8 cellular contexts compared by ENCODE assay signal in genomic region chr5:143355710-143356109, GRCh38. TPM values are rescaled to one million over a fixed set of nuclear protein-coding genes. Genes with fewer than 3 reads are reported as not detected.
DNase-seq lines count a peak whose midpoint lies in the region; ATAC-seq and TF ChIP-seq lines count a peak whose summit lies in the region.

No MANE protein-coding gene starts in this region.

- H3K36me3 Mint-ChIP-seq in activated CD8-positive, alpha-beta T cell treated with anti-CD3 and anti-CD28 coated beads for 36 hours (ENCODE audit: low read depth): peaks cover 5% of the 10 kb centered on the region
- H3K36me3 Mint-ChIP-seq in activated CD8-positive, alpha-beta T cell treated with anti-CD3 and anti-CD28 coated beads, Interleukin-2, amount 10 ng/mL, durations not matched to agents 7 days and 5 days (ENCODE audit: low read depth): peaks cover 5% of the 10 kb centered on the region

- DNase-seq in activated CD8-positive, alpha-beta T cell treated with anti-CD3 and anti-CD28 coated beads for 36 hours: peak; percentile 58
- DNase-seq in activated CD8-positive, alpha-beta T cell treated with anti-CD3 and anti-CD28 coated beads, Interleukin-2, amount 10 ng/mL, durations not matched to agents 7 days and 5 days: no peak
- DNase-seq in NCI-H345 (lab: John Stamatoyannopoulos, UW) (peak; percentile 88), sigmoid colon (peak; percentile 82), NCI-H187 treated with DMSO at 0.1 percent for 48 hours (lab: John Stamatoyannopoulos, UW) (no peak)
- DNase-seq in activated T-helper 1 cell treated with anti-CD3 and anti-CD28 coated beads, Interleukin-2, amount 50 U/mL, for 16 hours (ENCODE audit: low read depth in 1 of 2, low spot score in 1 of 2): peak; percentile 26

- intact Hi-C loops in activated CD8-positive, alpha-beta T cell treated with anti-CD3 and anti-CD28 coated beads for 36 hours (cut with micrococcal nuclease): no loop called here
- intact Hi-C loops in sigmoid colon (cut with DNase I): no loop called here

- no peak overlapping the region for H3K4me3 ChIP-seq in gastroesophageal sphincter
- H3K4me3 ChIP-seq in sigmoid colon: no peak overlapping the region

- CTCF ChIA-PET in activated CD8-positive, alpha-beta T cell treated with anti-CD3 and anti-CD28 coated beads for 36 hours (lab: Charles Lee): interaction anchor here (0.6 kb wide), 1 partner anchor 223 kb away, joined by 3 read pairs; no protein-coding TSS in a partner anchor
- CTCF ChIA-PET in activated CD8-positive, alpha-beta T cell treated with anti-CD3 and anti-CD28 coated beads, Interleukin-2, amount 10 ng/mL, durations not matched to agents 7 days and 5 days (lab: Charles Lee): interaction anchor here (0.6 to 2.7 kb wide), 2 partner anchors 53 to 353 kb away, joined by 3 to 8 read pairs; no protein-coding TSS in a partner anchor

- no peak for TF ChIP-seq POLR2A in gastroesophageal sphincter (IDR thresholded peaks at IDR 0.05)
- TF ChIP-seq POLR2A in sigmoid colon (IDR thresholded peaks at IDR 0.05): no peak

- H3K9me3 ChIP-seq in gastroesophageal sphincter (no peaks in the 10 kb centered on the region), sigmoid colon (no peaks in the 10 kb centered on the region)

- no peak overlapping the region for H3K27ac Mint-ChIP-seq in activated CD8-positive, alpha-beta T cell treated with anti-CD3 and anti-CD28 coated beads for 36 hours
- no peak overlapping the region for H3K27ac Mint-ChIP-seq in activated CD8-positive, alpha-beta T cell treated with anti-CD3 and anti-CD28 coated beads, Interleukin-2, amount 10 ng/mL, durations not matched to agents 7 days and 5 days

- H3K4me1 Mint-ChIP-seq in activated CD8-positive, alpha-beta T cell treated with anti-CD3 and anti-CD28 coated beads for 36 hours (ENCODE audit: low read depth): peaks cover 67% of the 10 kb centered on the region
- peaks cover 54% of the 10 kb centered on the region for H3K4me1 Mint-ChIP-seq in activated CD8-positive, alpha-beta T cell treated with anti-CD3 and anti-CD28 coated beads, Interleukin-2, amount 10 ng/mL, durations not matched to agents 7 days and 5 days (ENCODE audit: low read depth)

- ATAC-seq in activated CD8-positive, alpha-beta T cell treated with anti-CD3 and anti-CD28 coated beads for 36 hours: no peak
- no peak for ATAC-seq in activated CD8-positive, alpha-beta T cell treated with anti-CD3 and anti-CD28 coated beads, Interleukin-2, amount 10 ng/mL, durations not matched to agents 7 days and 5 days
- peak; percentile 46 for ATAC-seq in gastroesophageal sphincter
- no peak for ATAC-seq in GM19328 (IDR thresholded peaks at IDR 0.05; ENCODE audit: unreplicated experiment)

- POLR2A ChIA-PET in activated CD8-positive, alpha-beta T cell treated with anti-CD3 and anti-CD28 coated beads for 36 hours (lab: Charles Lee): no interaction called here
- POLR2A ChIA-PET in activated CD8-positive, alpha-beta T cell treated with anti-CD3 and anti-CD28 coated beads, Interleukin-2, amount 10 ng/mL, durations not matched to agents 7 days and 5 days (lab: Charles Lee): no interaction called here

- H3K4me3 Mint-ChIP-seq in activated CD8-positive, alpha-beta T cell treated with anti-CD3 and anti-CD28 coated beads for 36 hours: no peak overlapping the region
- no peak overlapping the region for H3K4me3 Mint-ChIP-seq in activated CD8-positive, alpha-beta T cell treated with anti-CD3 and anti-CD28 coated beads, Interleukin-2, amount 10 ng/mL, durations not matched to agents 7 days and 5 days

- no peaks in the 10 kb centered on the region for H3K36me3 ChIP-seq in gastroesophageal sphincter
- H3K36me3 ChIP-seq in sigmoid colon: no peaks in the 10 kb centered on the region

- H3K27me3 ChIP-seq in gastroesophageal sphincter (no peaks in the 10 kb centered on the region), sigmoid colon (no peaks in the 10 kb centered on the region)

- H3K27ac ChIP-seq in gastroesophageal sphincter (peak overlapping the region in 3 of 4 donors; percentile 29 to 55 (median 49)), sigmoid colon (peak overlapping the region; percentile 11 to 65 (median 47))

- H3K9me3 Mint-ChIP-seq in activated CD8-positive, alpha-beta T cell treated with anti-CD3 and anti-CD28 coated beads for 36 hours: no peaks in the 10 kb centered on the region
- no peaks in the 10 kb centered on the region for H3K9me3 Mint-ChIP-seq in activated CD8-positive, alpha-beta T cell treated with anti-CD3 and anti-CD28 coated beads, Interleukin-2, amount 10 ng/mL, durations not matched to agents 7 days and 5 days (ENCODE audit: insufficient read depth)

- no peak for TF ChIP-seq CTCF in activated CD8-positive, alpha-beta T cell treated with anti-CD3 and anti-CD28 coated beads for 36 hours (IDR thresholded peaks at IDR 0.05)
- TF ChIP-seq CTCF in gastroesophageal sphincter (IDR thresholded peaks at IDR 0.05) (no peak), sigmoid colon (IDR thresholded peaks at IDR 0.05) (no peak)

- TF ChIP-seq EP300 in gastroesophageal sphincter (IDR thresholded peaks at IDR 0.05) (no peak), sigmoid colon (IDR thresholded peaks at IDR 0.05) (no peak)

- H3K27me3 Mint-ChIP-seq in activated CD8-positive, alpha-beta T cell treated with anti-CD3 and anti-CD28 coated beads for 36 hours: no peaks in the 10 kb centered on the region
- H3K27me3 Mint-ChIP-seq in activated CD8-positive, alpha-beta T cell treated with anti-CD3 and anti-CD28 coated beads, Interleukin-2, amount 10 ng/mL, durations not matched to agents 7 days and 5 days (ENCODE audit: low read depth): no peaks in the 10 kb centered on the region

- H3K4me1 ChIP-seq in gastroesophageal sphincter (peaks cover 19 to 95% (median 43%) of the 10 kb centered on the region in 3 donors), sigmoid colon (peaks cover 0 to 76% (median 46%) of the 10 kb centered on the region in 4 donors)

RNA-seq across cellular contexts. Expression of gene NR3C1, which starts 47.8 kb away (rescaled TPM):
- total RNA-seq in activated CD8-positive, alpha-beta T cell treated with anti-CD3 and anti-CD28 coated beads for 36 hours: 10 to 100 TPM; 52.7 to 55.6 TPM
- total RNA-seq in activated CD8-positive, alpha-beta T cell treated with anti-CD3 and anti-CD28 coated beads, Interleukin-2, amount 10 ng/mL, durations not matched to agents 7 days and 5 days: 10 to 100 TPM; 54.9 to 55.5 TPM
- 100 to 1,000 TPM in 1 of 4 donors, 10 to 100 TPM in 3; 69.7 to 103 (median 85.6) TPM for total RNA-seq in gastroesophageal sphincter
- 10 to 100 TPM; 36.0 to 65.6 (median 49.9) TPM for total RNA-seq in sigmoid colon
- 10 to 100 TPM in 1 of 3 donors, 1 to 10 TPM in 2; 5.5 to 11.9 (median 9.6) TPM for polyA plus RNA-seq in sigmoid colon

Comparison
In these comparisons a context has a peak if more than half of its experiments do, and no peak if none do; other contexts are left out.
1. DNase-seq: peak in activated CD8-positive, alpha-beta T cell treated with anti-CD3 and anti-CD28 coated beads for 36 hours (single experiment), NCI-H345 (single experiment), activated T-helper 1 cell treated with anti-CD3 and anti-CD28 coated beads, Interleukin-2, amount 50 U/mL, for 16 hours (2 of 2) and sigmoid colon (single experiment); none in activated CD8-positive, alpha-beta T cell treated with anti-CD3 and anti-CD28 coated beads, Interleukin-2, amount 10 ng/mL, durations not matched to agents 7 days and 5 days (single experiment) and NCI-H187 treated with DMSO at 0.1 percent for 48 hours (single experiment).